8 cellular contexts compared by ENCODE assay signal in the genomic region with DNA sequence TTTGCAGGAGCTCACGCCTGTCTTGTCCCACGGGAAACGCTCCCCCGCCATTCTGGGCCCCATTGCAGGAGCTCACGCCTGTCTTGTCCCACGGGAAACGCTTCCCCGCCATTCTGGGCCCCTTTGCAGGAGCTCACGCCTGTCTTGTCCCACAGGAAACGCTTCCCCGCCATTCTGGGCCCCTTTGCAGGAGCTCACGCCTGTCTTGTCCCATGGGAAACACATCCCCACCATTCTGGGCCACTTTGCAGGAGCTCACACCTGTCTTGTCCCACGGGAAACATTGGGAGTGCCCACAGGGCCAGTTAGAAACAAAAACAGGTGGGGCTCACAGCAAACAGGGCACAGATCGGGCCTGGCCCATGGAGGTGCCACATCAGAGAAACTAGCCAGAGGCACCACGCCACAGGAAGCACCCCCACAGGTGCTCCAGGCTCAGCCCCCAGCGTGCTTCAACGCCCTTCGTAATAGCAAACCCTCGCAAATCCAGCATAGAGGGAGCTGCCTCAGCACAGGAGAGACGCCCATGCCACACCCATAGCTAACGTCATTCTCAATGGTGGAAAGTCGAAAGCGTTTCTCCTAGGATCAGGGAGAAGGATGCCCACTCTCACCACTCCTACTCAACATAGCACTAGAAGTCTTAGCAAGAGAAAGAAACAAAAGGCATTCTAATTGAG.
A peak's percentile ranks its signal among the peaks of the same experiment; 100 is the strongest.
DNase-seq lines count a peak whose midpoint lies in the region; ATAC-seq, FAIRE-seq and TF ChIP-seq lines count a peak whose summit lies in the region.
"Not testable (repeated sequence)": the region's sequence is repeated elsewhere in the genome, so short reads cannot be mapped to it uniquely, and the experiment has no call there.

No MANE protein-coding gene starts in this region.

- POLR2A ChIA-PET in MCF 10A (lab: Yijun Ruan, JAX): not testable (repeated sequence)

- not testable (repeated sequence) for BruUV-seq in MCF 10A (replicated peaks; lab: Mats Ljungman, UMichigan)

- not testable (repeated sequence) for TF ChIP-seq CTCF in AG10803 (conservative IDR thresholded peaks at IDR 0.05; ENCODE audit: low read length); MCF 10A (IDR thresholded peaks at IDR 0.05; ENCODE audit: unreplicated experiment); foreskin keratinocyte (conservative IDR thresholded peaks at IDR 0.05)

- not testable (repeated sequence) for H3K27me3 ChIP-seq in H7 (ENCODE audit: control insufficient read depth, insufficient read depth, low read length); SJCRH30; foreskin keratinocyte; small intestine (ENCODE audit: control insufficient read depth in 2 of 2, insufficient read depth in 2 of 2, low read length in 2 of 2)

- FAIRE-seq in small intestine (lab: Jason Lieb, UNC): not testable (repeated sequence)

- H3K27ac ChIP-seq in SJCRH30: peak overlapping the region; percentile 41; the same call in 1 of the 2 replicates
- not testable (repeated sequence) for H3K27ac ChIP-seq in foreskin keratinocyte
- peak overlapping the region in 1 of 2 donors; percentile 8 for H3K27ac ChIP-seq in small intestine (ENCODE audit: low read depth in 1 of 2, low read length in 1 of 2)

- H3K9me3 Mint-ChIP-seq in MCF 10A (ENCODE audit: unreplicated experiment): not testable (repeated sequence)

- H3K27me3 Mint-ChIP-seq in MCF 10A (ENCODE audit: insufficient read depth, unreplicated experiment): not testable (repeated sequence)

- H3K36me3 ChIP-seq in H7 (replicated peaks; ENCODE audit: control insufficient read depth, insufficient read depth, low read length); SJCRH30; small intestine (ENCODE audit: control insufficient read depth in 2 of 2, insufficient read depth in 2 of 2, low read length in 2 of 2): not testable (repeated sequence)

- H3K4me1 ChIP-seq in SJCRH30; foreskin keratinocyte; small intestine (ENCODE audit: control insufficient read depth in 2 of 2, insufficient read depth in 1 of 2, low read depth in 1 of 2, low read length in 1 of 2): not testable (repeated sequence)

- peak; percentile 80 for ATAC-seq in foreskin keratinocyte

- H3K4me3 ChIP-seq in AG10803 (ENCODE audit: low read length): peak overlapping the region; percentile 27
- peak overlapping the region; percentile 7; the same call in 1 of the 2 replicates for H3K4me3 ChIP-seq in H7 (ENCODE audit: insufficient read depth, low read depth, low read length)
- peak overlapping the region; percentile 52 for H3K4me3 ChIP-seq in SJCRH30
- H3K4me3 ChIP-seq in small intestine (ENCODE audit: low read depth in 1 of 2, low read length in 2 of 2): not testable (repeated sequence)

- H3K4me3 Mint-ChIP-seq in MCF 10A (ENCODE audit: unreplicated experiment): not testable (repeated sequence)

- not testable (repeated sequence) for H3K9me3 ChIP-seq in SJCRH30 (replicated peaks); small intestine (ENCODE audit: control insufficient read depth, low read depth)

- intact Hi-C loops in MCF 10A (cut with micrococcal nuclease): not testable (repeated sequence)

- peak; percentile 80 for DNase-seq in AG10803 (ENCODE audit: low read depth)
- DNase-seq in H7: not testable (repeated sequence)
- peak; percentile 1 for DNase-seq in NCI-H2107 (lab: John Stamatoyannopoulos, UW)
- DNase-seq in SJCRH30: peak; percentile 95
- peak; percentile 40 for DNase-seq in MCF 10A (ENCODE audit: unreplicated experiment)
- DNase-seq in foreskin keratinocyte: peak; percentile 39 to 78
- peak; percentile 26 to 29 for DNase-seq in lung microvascular endothelial cell (ENCODE audit: low read depth in 2 of 2)
- peak; percentile 17 for DNase-seq in small intestine

- not testable (repeated sequence) for H3K36me3 Mint-ChIP-seq in MCF 10A (ENCODE audit: insufficient read depth, unreplicated experiment)

- H3K27ac Mint-ChIP-seq in MCF 10A (ENCODE audit: low read depth, unreplicated experiment): not testable (repeated sequence)

- not testable (repeated sequence) for H3K4me1 Mint-ChIP-seq in MCF 10A (ENCODE audit: insufficient read depth, unreplicated experiment)

- CTCF ChIA-PET in MCF 10A (lab: Yijun Ruan, JAX): not testable (repeated sequence)

- WGBS in small intestine, 3 donors: 70 to 84% (median 75%) methylated on average over 14 to 20 of the region's 23 CpGs
